ENCODE assay signal across 13 cellular contexts in the genomic region with DNA sequence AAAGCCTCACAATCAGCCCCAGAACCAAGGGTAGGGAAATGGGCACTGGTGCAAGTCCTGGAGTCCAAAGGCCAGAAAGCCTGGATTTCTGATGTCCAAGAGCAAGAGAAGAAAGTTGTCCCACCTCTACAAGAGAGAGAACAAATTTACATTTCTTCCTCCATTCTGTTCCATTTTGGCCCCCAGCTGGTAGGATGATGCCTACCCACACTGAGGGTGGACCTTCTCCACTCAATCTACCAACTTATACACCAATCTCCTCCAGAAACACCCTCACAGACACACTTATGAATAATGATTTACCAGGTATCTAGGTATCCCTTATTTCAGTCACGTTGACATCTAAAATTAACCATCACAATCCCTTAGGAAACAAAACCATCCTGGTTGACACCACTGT.
A peak's percentile ranks its signal among the peaks of the same experiment; 100 is the strongest.
DNase-seq lines count a peak whose midpoint lies in the region; ATAC-seq lines count a peak whose summit lies in the region.
"Had no signal": no experiment of that assay in that cellular context is flagged by ENCODE, and none has a peak within 500 bp of the region (broad histone marks: within the 10 kb centered on the region; RNA-seq: fewer than 3 reads in every experiment).

No MANE protein-coding gene starts in this region.

- no peaks in the 10 kb centered on the region for H3K27me3 Mint-ChIP-seq in activated CD4-positive, alpha-beta T cell treated with anti-CD3 and anti-CD28 coated beads, Interleukin-2, amount 10 ng/mL, durations not matched to agents 24 days and 14 days
- no peaks in the 10 kb centered on the region for H3K27me3 Mint-ChIP-seq in stimulated activated naive CD8-positive, alpha-beta T cell treated with anti-CD3 and anti-CD28 coated beads, Interleukin-15, amount 100 ng/mL, for 72 hours
- no peaks in the 10 kb centered on the region for H3K27me3 Mint-ChIP-seq in activated T-helper 17 cell treated with anti-CD3 and anti-CD28 coated beads, Interleukin-2, amount 50 U/mL, for 72 hours
- H3K27me3 Mint-ChIP-seq: B cell; CD4-positive, CD25-positive, alpha-beta regulatory T cell; CD8-positive, alpha-beta memory T cell had no signal

- H3K9me3 Mint-ChIP-seq in activated CD4-positive, alpha-beta T cell treated with anti-CD3 and anti-CD28 coated beads, Interleukin-2, amount 10 ng/mL, durations not matched to agents 24 days and 14 days, result no peaks in the 10 kb centered on the region
- peaks cover 6 to 16% of the 10 kb centered on the region in 2 donors for H3K9me3 Mint-ChIP-seq in stimulated activated naive CD8-positive, alpha-beta T cell treated with anti-CD3 and anti-CD28 coated beads, Interleukin-15, amount 100 ng/mL, for 72 hours
- H3K9me3 Mint-ChIP-seq in activated T-helper 17 cell treated with anti-CD3 and anti-CD28 coated beads, Interleukin-2, amount 50 U/mL, for 72 hours, result peaks cover 10% of the 10 kb centered on the region

- DNase-seq in activated CD4-positive, alpha-beta T cell treated with anti-CD3 and anti-CD28 coated beads, Interleukin-2, amount 10 ng/mL, durations not matched to agents 24 days and 14 days, result peak; percentile 50
- DNase-seq in activated CD4-positive, alpha-beta T cell treated with anti-CD3 and anti-CD28 coated beads for 48 hours, result no peak
- DNase-seq in stimulated activated naive CD8-positive, alpha-beta T cell treated with anti-CD3 and anti-CD28 coated beads, Interleukin-15, amount 100 ng/mL, for 72 hours, result no peak
- no peak for DNase-seq in stimulated activated naive CD8-positive, alpha-beta T cell treated with anti-CD3 and anti-CD28 coated beads, Interleukin-15, Interleukin-2, amounts not matched to agents 100 U/mL and 50 U/mL, for 24 hours
- DNase-seq in SKM-1 treated with dmso at 0.1 percent for 144 hours (lab: John Stamatoyannopoulos, UW; ENCODE audit: unreplicated experiment) (no peak), retina (no peak)
- DNase-seq: CD8-positive, alpha-beta memory T cell; COR-L47; DMS 273 treated with DMSO at 0.1 percent for 48 hours; H9 had no signal

- H3K27ac Mint-ChIP-seq in activated CD4-positive, alpha-beta T cell treated with anti-CD3 and anti-CD28 coated beads, Interleukin-2, amount 10 ng/mL, durations not matched to agents 24 days and 14 days, result no peak overlapping the region
- no peak overlapping the region for H3K27ac Mint-ChIP-seq in stimulated activated naive CD8-positive, alpha-beta T cell treated with anti-CD3 and anti-CD28 coated beads, Interleukin-15, amount 100 ng/mL, for 72 hours
- no peak overlapping the region for H3K27ac Mint-ChIP-seq in activated T-helper 17 cell treated with anti-CD3 and anti-CD28 coated beads, Interleukin-2, amount 50 U/mL, for 72 hours
- H3K27ac Mint-ChIP-seq: B cell; CD4-positive, CD25-positive, alpha-beta regulatory T cell; CD8-positive, alpha-beta memory T cell; H9 had no signal

- intact Hi-C loops in activated CD4-positive, alpha-beta T cell treated with anti-CD3 and anti-CD28 coated beads, Interleukin-2, amount 10 ng/mL, durations not matched to agents 24 days and 14 days (cut with micrococcal nuclease), result no loop called here

- H3K4me1 Mint-ChIP-seq in activated CD4-positive, alpha-beta T cell treated with anti-CD3 and anti-CD28 coated beads, Interleukin-2, amount 10 ng/mL, durations not matched to agents 24 days and 14 days, result no peaks in the 10 kb centered on the region
- H3K4me1 Mint-ChIP-seq in stimulated activated naive CD8-positive, alpha-beta T cell treated with anti-CD3 and anti-CD28 coated beads, Interleukin-15, amount 100 ng/mL, for 72 hours, result no peaks in the 10 kb centered on the region
- no peaks in the 10 kb centered on the region for H3K4me1 Mint-ChIP-seq in activated T-helper 17 cell treated with anti-CD3 and anti-CD28 coated beads, Interleukin-2, amount 50 U/mL, for 72 hours
- H3K4me1 Mint-ChIP-seq: B cell; CD4-positive, CD25-positive, alpha-beta regulatory T cell; CD8-positive, alpha-beta memory T cell had no signal

- ATAC-seq in stimulated activated naive CD8-positive, alpha-beta T cell treated with anti-CD3 and anti-CD28 coated beads, Interleukin-15, amount 100 ng/mL, for 72 hours, result peak; percentile 39
- no peak for ATAC-seq in stimulated activated naive CD8-positive, alpha-beta T cell treated with anti-CD3 and anti-CD28 coated beads, Interleukin-15, Interleukin-2, amounts not matched to agents 100 U/mL and 50 U/mL, for 24 hours
- ATAC-seq in activated T-helper 17 cell treated with anti-CD3 and anti-CD28 coated beads, Interleukin-2, amount 50 U/mL, for 72 hours (replicated peaks), result peak; percentile 40

- H3K36me3 Mint-ChIP-seq in activated CD4-positive, alpha-beta T cell treated with anti-CD3 and anti-CD28 coated beads, Interleukin-2, amount 10 ng/mL, durations not matched to agents 24 days and 14 days (ENCODE audit: low read depth), result no peaks in the 10 kb centered on the region
- H3K36me3 Mint-ChIP-seq in activated T-helper 17 cell treated with anti-CD3 and anti-CD28 coated beads, Interleukin-2, amount 50 U/mL, for 72 hours (ENCODE audit: low read depth), result no peaks in the 10 kb centered on the region
- H3K36me3 Mint-ChIP-seq: CD4-positive, CD25-positive, alpha-beta regulatory T cell; CD8-positive, alpha-beta memory T cell had no signal

- H3K4me3 Mint-ChIP-seq in activated CD4-positive, alpha-beta T cell treated with anti-CD3 and anti-CD28 coated beads, Interleukin-2, amount 10 ng/mL, durations not matched to agents 24 days and 14 days, result no peak overlapping the region
- H3K4me3 Mint-ChIP-seq in stimulated activated naive CD8-positive, alpha-beta T cell treated with anti-CD3 and anti-CD28 coated beads, Interleukin-15, amount 100 ng/mL, for 72 hours, result no peak overlapping the region
- no peak overlapping the region for H3K4me3 Mint-ChIP-seq in activated T-helper 17 cell treated with anti-CD3 and anti-CD28 coated beads, Interleukin-2, amount 50 U/mL, for 72 hours
- H3K4me3 Mint-ChIP-seq: B cell; CD4-positive, CD25-positive, alpha-beta regulatory T cell; CD8-positive, alpha-beta memory T cell; H9 had no signal
